19 cellular contexts compared by ENCODE assay signal in the genomic region with DNA sequence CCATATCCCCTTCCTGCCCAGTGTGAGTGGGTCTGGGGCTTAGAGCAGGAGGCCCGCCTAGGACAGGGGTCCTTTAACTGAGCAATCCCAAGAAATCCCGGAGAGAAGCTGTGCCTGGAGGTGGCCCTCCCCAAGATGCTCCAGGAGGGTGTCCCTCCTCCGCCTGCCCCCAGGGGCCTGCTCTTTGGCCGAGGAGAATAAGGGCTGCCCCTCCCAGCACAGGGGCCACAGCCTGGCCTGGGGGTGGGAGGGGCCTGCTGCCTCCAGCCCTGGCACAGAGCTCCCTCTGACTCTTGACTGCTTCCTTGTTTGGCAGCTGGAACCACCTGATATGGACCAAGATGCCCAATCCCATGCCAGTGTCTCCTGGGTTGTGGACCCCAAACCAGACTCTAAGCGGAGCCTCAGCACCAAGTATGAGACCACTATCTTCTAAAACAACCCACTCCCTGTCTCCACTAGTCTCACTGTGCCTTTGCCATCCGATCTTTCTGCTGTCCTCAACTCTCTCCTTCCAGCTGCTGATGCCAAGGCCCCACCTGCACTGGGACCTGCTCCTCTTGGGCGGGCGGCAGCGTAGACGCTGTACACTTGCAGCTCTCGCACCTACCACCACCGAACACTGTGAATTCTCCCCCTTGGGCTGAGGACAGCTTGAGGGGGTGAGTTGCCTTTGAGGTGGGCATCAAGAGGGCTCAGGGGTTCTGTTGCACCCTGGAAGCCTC. TPM values are rescaled to one million over a fixed set of nuclear protein-coding genes. Genes with fewer than 3 reads are reported as not detected.
DNase-seq lines count a peak whose midpoint lies in the region; ATAC-seq and TF ChIP-seq lines count a peak whose summit lies in the region.
"Had no signal": no experiment of that assay in that cellular context is flagged by ENCODE, and none has a peak within 500 bp of the region (broad histone marks: within the 10 kb centered on the region; RNA-seq: fewer than 3 reads in every experiment).

No MANE protein-coding gene starts in this region.

- H3K27ac ChIP-seq in adrenal gland (peak overlapping the region in 3 of 5 donors; percentile 2 to 86 (median 41)), suprapubic skin (peak overlapping the region; percentile 32)

- TF ChIP-seq POLR2A in adrenal gland (IDR thresholded peaks at IDR 0.05) = no peak
- TF ChIP-seq POLR2A in suprapubic skin (IDR thresholded peaks at IDR 0.05) = no peak

- no peak for TF ChIP-seq CTCF in adrenal gland (IDR thresholded peaks at IDR 0.05)
- TF ChIP-seq CTCF in suprapubic skin (IDR thresholded peaks at IDR 0.05) = no peak

- no peak for TF ChIP-seq EP300 in suprapubic skin (IDR thresholded peaks at IDR 0.05)

- H3K36me3 ChIP-seq in adrenal gland (replicated peaks in 1 of 2) (peaks cover 0 to 94% of the 10 kb centered on the region in 2 donors), suprapubic skin (peaks cover 87% of the 10 kb centered on the region)

- no peaks in the 10 kb centered on the region for H3K27me3 ChIP-seq in adrenal gland
- no peaks in the 10 kb centered on the region for H3K27me3 ChIP-seq in suprapubic skin
- H3K27me3 ChIP-seq: tibial artery had no signal

- H3K9me3 ChIP-seq in adrenal gland (replicated peaks in 1 of 3) = no peaks in the 10 kb centered on the region
- H3K9me3 ChIP-seq in suprapubic skin = no peaks in the 10 kb centered on the region
- H3K9me3 ChIP-seq: HAP-1, tibial artery had no signal

- H3K4me1 ChIP-seq in adrenal gland (replicated peaks in 1 of 2) (peaks cover 15 to 33% of the 10 kb centered on the region in 2 donors), suprapubic skin (peaks cover 64% of the 10 kb centered on the region)
- H3K4me1 ChIP-seq: HAP-1 had no signal

- intact Hi-C loops in adrenal gland (cut with DNase I) = no loop called here

- no peak for DNase-seq in T-helper 2 cell treated with Interferon-gamma antibody and Interleukin-4, amounts not matched to agents 5 μg/mL and 100 μg/mL, for 36 hours (ENCODE audit: low spot score)
- DNase-seq in T-helper 2 cell (no peak), adrenal gland (peak in 1 of 7 donors; percentile 47), mesenteric fat pad (ENCODE audit: low spot score) (peak; percentile 64), suprapubic skin (ENCODE audit: low spot score in 2 of 2) (no peak), left lobe of liver (ENCODE audit: low spot score) (no peak), RPMI8226 (no peak)
- DNase-seq: activated T-cell treated with anti-CD3 and anti-CD28 coated beads, Interleukin-2, amount 50 U/mL, for 1 hour; Calu3; EL; hippocampal formation; NCI-H1105 treated with DMSO at 0.1 percent for 48 hours; NCI-H524 treated with DMSO at 0.1 percent for 48 hours; SW 1271; tibial artery had no signal

- H3K27me3 Mint-ChIP-seq in T-helper 2 cell treated with Interferon-gamma antibody and Interleukin-4, amounts not matched to agents 5 μg/mL and 100 μg/mL, for 36 hours (ENCODE audit: low read depth) = no peaks in the 10 kb centered on the region
- H3K27me3 Mint-ChIP-seq: activated naive CD4-positive, alpha-beta T cell treated with anti-CD3 and anti-CD28 coated beads, Interleukin-2, amount 50 U/mL, for 24 hours had no signal

- ATAC-seq in left lobe of liver (no peak), HG03097 (IDR thresholded peaks at IDR 0.05; ENCODE audit: low FRiP score, unreplicated experiment) (no peak)

- peak overlapping the region; percentile 60 for H3K27ac Mint-ChIP-seq in T-helper 2 cell treated with Interferon-gamma antibody and Interleukin-4, amounts not matched to agents 5 μg/mL and 100 μg/mL, for 36 hours
- H3K27ac Mint-ChIP-seq: activated naive CD4-positive, alpha-beta T cell treated with anti-CD3 and anti-CD28 coated beads, Interleukin-2, amount 50 U/mL, for 24 hours had no signal

- WGBS in adrenal gland, 4 donors = 93 to 97% (median 94%) methylated on average over 8 to 12 of the region's 12 CpGs
- 92% methylated on average over 9 of the region's 12 CpGs for WGBS in suprapubic skin

- no peaks in the 10 kb centered on the region for H3K9me3 Mint-ChIP-seq in T-helper 2 cell treated with Interferon-gamma antibody and Interleukin-4, amounts not matched to agents 5 μg/mL and 100 μg/mL, for 36 hours
- H3K9me3 Mint-ChIP-seq: activated naive CD4-positive, alpha-beta T cell treated with anti-CD3 and anti-CD28 coated beads, Interleukin-2, amount 50 U/mL, for 24 hours had no signal

- H3K36me3 Mint-ChIP-seq in T-helper 2 cell treated with Interferon-gamma antibody and Interleukin-4, amounts not matched to agents 5 μg/mL and 100 μg/mL, for 36 hours (ENCODE audit: low read depth) = no peaks in the 10 kb centered on the region

- no peak overlapping the region for H3K4me3 Mint-ChIP-seq in T-helper 2 cell treated with Interferon-gamma antibody and Interleukin-4, amounts not matched to agents 5 μg/mL and 100 μg/mL, for 36 hours
- H3K4me3 Mint-ChIP-seq: activated naive CD4-positive, alpha-beta T cell treated with anti-CD3 and anti-CD28 coated beads, Interleukin-2, amount 50 U/mL, for 24 hours had no signal

- no peak overlapping the region for H3K4me3 ChIP-seq in adrenal gland
- H3K4me3 ChIP-seq in suprapubic skin = no peak overlapping the region
- H3K4me3 ChIP-seq: HAP-1, tibial artery had no signal

- no peaks in the 10 kb centered on the region for H3K4me1 Mint-ChIP-seq in T-helper 2 cell treated with Interferon-gamma antibody and Interleukin-4, amounts not matched to agents 5 μg/mL and 100 μg/mL, for 36 hours (ENCODE audit: low read depth)
- H3K4me1 Mint-ChIP-seq: activated naive CD4-positive, alpha-beta T cell treated with anti-CD3 and anti-CD28 coated beads, Interleukin-2, amount 50 U/mL, for 24 hours had no signal

RNA-seq across cellular contexts. Expression of gene TCP11, which starts 54.3 kb away (rescaled TPM):
- total RNA-seq in adrenal gland (under 1 TPM in 3 of 8 donors, not detected in 5; 0.24 to 0.40 (median 0.28) TPM), mesenteric fat pad (not detected), suprapubic skin (1 to 10 TPM in 1 of 4 donors, not detected in 3; 4.2 TPM), left lobe of liver (not detected)
- polyA plus RNA-seq in adrenal gland = under 1 TPM in 1 of 3 donors, not detected in 2; 0.13 TPM
- total RNA-seq: A172, Calu3 had no signal
